ENCODE assay signal across 8 cellular contexts in the genomic region with DNA sequence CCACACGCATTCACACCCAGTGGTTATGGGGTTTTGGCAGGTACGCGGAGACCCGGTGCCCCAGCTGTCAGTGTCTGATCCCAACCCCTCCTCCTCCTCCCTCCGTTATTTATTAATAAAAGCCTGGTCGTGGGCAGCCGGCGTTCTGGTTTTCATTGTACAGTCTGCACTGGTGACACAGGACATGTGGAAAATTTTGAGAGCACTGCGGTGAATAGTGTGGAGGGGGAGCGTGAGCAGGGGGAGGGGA. TPM values are rescaled to one million over a fixed set of nuclear protein-coding genes. Genes with fewer than 3 reads are reported as not detected.
DNase-seq lines count a peak whose midpoint lies in the region; ATAC-seq and TF ChIP-seq lines count a peak whose summit lies in the region.

No MANE protein-coding gene starts in this region.

- H3K9me3 ChIP-seq in mesodermal cell (ENCODE audit: control insufficient read depth, low read length), result no peaks in the 10 kb centered on the region

- DNase-seq in astrocyte of the cerebellum (ENCODE audit: low read depth) (no peak), NCI-H2107 (lab: John Stamatoyannopoulos, UW) (no peak), AG08396 (ENCODE audit: low spot score) (no peak)
- DNase-seq in stimulated activated CD4-positive, alpha-beta T cell treated with anti-CD3 and anti-CD28 coated beads, Interleukin-2, amount 100 ng/mL, for 48 hours, result no peak

- peak overlapping the region; percentile 2 for H3K4me3 ChIP-seq in astrocyte of the cerebellum (ENCODE audit: low read depth, low read length)
- peak overlapping the region; percentile 12 for H3K4me3 ChIP-seq in mesodermal cell (ENCODE audit: extremely low read depth, insufficient read depth, low read length, poor library complexity, severe bottlenecking)

- no peaks in the 10 kb centered on the region for H3K36me3 ChIP-seq in mesodermal cell (ENCODE audit: control insufficient read depth, insufficient read depth, low read length)

- 5 to 7% methylated on average over 4 of the region's 10 CpGs for WGBS in mesodermal cell (ENCODE audit: insufficient coverage in 2 of 2), 2 experiments

- no peak for TF ChIP-seq CTCF in astrocyte of the cerebellum (IDR thresholded peaks at IDR 0.05; ENCODE audit: low read depth, low read length, missing control alignments)

- peaks cover 87% of the 10 kb centered on the region for H3K4me1 ChIP-seq in mesodermal cell (ENCODE audit: control insufficient read depth, insufficient read depth, low read length, poor library complexity, severe bottlenecking)

- H3K27ac ChIP-seq in mesodermal cell (ENCODE audit: low read depth, low read length, severe bottlenecking), result peak overlapping the region; percentile 93

- in situ Hi-C loops in astrocyte of the cerebellum (cut with HindIII; ENCODE audit: low sequenced_read_pairs), result loop anchor here (10.0 kb wide), 1 partner anchor 85 kb away; no protein-coding TSS in a partner anchor

- ATAC-seq in GM19397 (IDR thresholded peaks at IDR 0.05; ENCODE audit: unreplicated experiment) (peak; percentile 40), HG03196 (IDR thresholded peaks at IDR 0.05; ENCODE audit: unreplicated experiment) (peak; percentile 47), HG02642 (IDR thresholded peaks at IDR 0.05; ENCODE audit: poor library complexity, unreplicated experiment) (no peak)

RNA-seq across cellular contexts. Expression of a gene that starts 11.5 kb away (rescaled TPM):
- 60.3 TPM for polyA plus RNA-seq in mesodermal cell (2013, experiment 1 of 2)
- 43.8 TPM for polyA plus RNA-seq in mesodermal cell (2013, experiment 2 of 2)

RNA-seq across cellular contexts. Expression of a gene that starts 58.1 kb away (rescaled TPM):
- polyA plus RNA-seq in mesodermal cell (2013, experiment 1 of 2), result 11.6 TPM
- polyA plus RNA-seq in mesodermal cell (2013, experiment 2 of 2), result 12.0 TPM
